ENCODE assay signal across 28 cellular contexts in the genomic region with DNA sequence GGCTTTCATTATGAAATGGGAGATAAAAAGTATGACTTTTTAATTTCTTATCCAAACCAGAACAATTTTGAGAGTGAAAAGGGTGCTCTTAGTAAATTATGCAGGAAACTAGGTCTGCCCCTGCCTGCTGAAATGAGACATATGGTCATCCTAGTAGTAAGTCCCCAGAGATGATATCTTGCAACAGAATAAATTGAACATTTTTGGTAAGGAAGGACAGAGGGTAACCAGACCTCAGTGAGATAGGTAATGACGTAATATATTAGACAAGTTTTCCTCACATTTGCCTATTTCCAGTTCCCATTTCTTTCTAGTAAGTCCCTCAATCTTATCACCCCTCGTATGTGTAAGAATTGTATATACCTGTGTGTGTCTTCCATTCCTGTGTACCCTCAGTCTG.
"Had no signal": no experiment of that assay in that cellular context is flagged by ENCODE, and none has a peak within 500 bp of the region (broad histone marks: within the 10 kb centered on the region; RNA-seq: fewer than 3 reads in every experiment).

No MANE protein-coding gene starts in this region.

- H3K9me3 ChIP-seq: adrenal gland, body of pancreas, colonic mucosa, esophagus muscularis mucosa, gastroesophageal sphincter had no signal

- H3K27ac ChIP-seq: body of pancreas, colonic mucosa, esophagus muscularis mucosa, gastroesophageal sphincter had no signal

- H3K36me3 ChIP-seq: adrenal gland, colonic mucosa, gastroesophageal sphincter had no signal

- H3K4me3 ChIP-seq: adrenal gland, body of pancreas, colonic mucosa, esophagus muscularis mucosa, gastroesophageal sphincter had no signal

- H3K27me3 ChIP-seq: adrenal gland, body of pancreas, colonic mucosa, esophagus muscularis mucosa, gastroesophageal sphincter had no signal

- H3K4me1 ChIP-seq: adrenal gland, body of pancreas, colonic mucosa had no signal

- DNase-seq: activated CD4-positive, alpha-beta memory T cell treated with anti-CD3 and anti-CD28 coated beads for 36 hours; activated CD4-positive, alpha-beta T cell treated with anti-CD3 and anti-CD28 coated beads for 36 hours; activated CD4-positive, alpha-beta T cell treated with anti-CD3 and anti-CD28 coated beads, Interleukin-2, amount 10 ng/mL, durations not matched to agents 24 days and 14 days; activated CD4-positive, CD25-positive, alpha-beta regulatory T cell; activated CD4-positive, CD25-positive, alpha-beta regulatory T cell treated with anti-CD3 and anti-CD28 coated beads, Interleukin-2, amount 50 U/mL, for 72 hours; activated CD8-positive, alpha-beta memory T cell treated with anti-CD3 and anti-CD28 coated beads, Interleukin-2, amount 10 ng/mL, durations not matched to agents 7 days and 5 days; activated CD8-positive, alpha-beta memory T cell treated with anti-CD3 and anti-CD28 coated beads, Interleukin-2, amount 50 U/mL, for 4 hours; activated CD8-positive, alpha-beta T cell treated with anti-CD3 and anti-CD28 coated beads, Interleukin-2, amount 10 ng/mL, durations not matched to agents 7 days and 5 days; activated effector memory CD4-positive, alpha-beta T cell treated with anti-CD3 and anti-CD28 coated beads, Interleukin-2, amount 50 U/mL, for 16 hours; activated naive CD4-positive, alpha-beta T cell treated with anti-CD3 and anti-CD28 coated beads for 36 hours; activated naive CD8-positive, alpha-beta T cell treated with anti-CD3 and anti-CD28 coated beads for 36 hours; activated naive CD8-positive, alpha-beta T cell treated with anti-CD3 and anti-CD28 coated beads, Interleukin-2, amount 50 U/mL, for 24 hours; activated T-cell treated with anti-CD3 and anti-CD28 coated beads, Interleukin-2, amount 50 U/mL, for 1 hour; activated T-cell treated with anti-CD3 and anti-CD28 coated beads, Interleukin-2, amount 50 U/mL, for 48 hours; adrenal gland; amygdala; aorta; body of pancreas; central memory CD4-positive, alpha-beta T cell; cerebellar nuclear complex; colonic mucosa; effector memory CD4-positive, alpha-beta T cell; endodermal cell; erythroblast; head of caudate nucleus; T-helper 2 cell had no signal

- ATAC-seq: activated CD4-positive, alpha-beta T cell treated with anti-CD3 and anti-CD28 coated beads for 36 hours; activated CD8-positive, alpha-beta memory T cell treated with anti-CD3 and anti-CD28 coated beads, Interleukin-2, amount 10 ng/mL, durations not matched to agents 7 days and 5 days; activated CD8-positive, alpha-beta T cell treated with anti-CD3 and anti-CD28 coated beads, Interleukin-2, amount 10 ng/mL, durations not matched to agents 7 days and 5 days; activated naive CD8-positive, alpha-beta T cell treated with anti-CD3 and anti-CD28 coated beads, Interleukin-2, amount 50 U/mL, for 24 hours; body of pancreas; gastroesophageal sphincter had no signal
